ENCODE assay signal across 12 cellular contexts in the genomic region with DNA sequence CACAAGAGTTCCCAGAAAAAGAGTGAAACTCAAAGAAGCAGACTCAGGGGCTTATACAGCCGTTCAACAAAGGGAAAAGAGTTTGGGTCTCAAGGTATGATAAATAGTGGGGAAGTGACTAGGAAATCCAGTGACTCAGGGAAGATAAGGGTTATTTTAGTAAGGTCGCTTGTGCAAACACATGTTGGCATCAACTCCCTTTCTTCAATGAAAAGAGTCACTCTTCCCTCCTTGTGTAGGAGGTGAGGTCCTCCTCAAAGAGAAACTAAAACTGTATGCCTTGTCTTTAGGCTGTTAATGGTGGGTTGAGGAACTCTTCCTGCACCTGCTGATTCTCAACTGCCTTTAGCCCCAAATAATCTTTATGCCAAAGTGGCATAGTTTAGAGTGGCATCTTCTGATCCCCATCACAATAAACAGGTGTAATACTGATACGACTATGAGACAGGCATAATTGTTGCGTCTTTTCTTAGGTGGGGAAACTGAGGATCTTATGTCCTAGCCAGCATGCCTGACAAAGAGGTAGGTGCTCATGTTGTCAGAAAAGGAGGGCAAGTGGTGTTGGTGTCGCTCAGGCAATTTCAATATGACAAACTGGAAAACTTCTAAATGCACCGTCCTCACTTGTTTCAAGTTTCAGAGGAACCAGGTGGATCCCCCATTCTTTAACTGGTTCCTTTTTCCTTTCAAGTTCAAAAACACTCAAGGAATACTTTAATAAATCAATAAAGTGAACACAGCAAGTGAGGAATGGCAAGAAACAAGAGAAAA.
DNase-seq lines count a peak whose midpoint lies in the region; ATAC-seq and TF ChIP-seq lines count a peak whose summit lies in the region.
"Had no signal": no experiment of that assay in that cellular context is flagged by ENCODE, and none has a peak within 500 bp of the region (broad histone marks: within the 10 kb centered on the region; RNA-seq: fewer than 3 reads in every experiment).

No MANE protein-coding gene starts in this region.

- peak overlapping the region; percentile 94 for H3K27ac Mint-ChIP-seq in activated CD4-positive, alpha-beta T cell treated with anti-CD3 and anti-CD28 coated beads for 36 hours
- H3K27ac Mint-ChIP-seq in T-helper 1 cell treated with Interleukin-12 subunit alpha and Interleukin-12 subunit beta and Interleukin-4 antibody, amounts not matched to agents 30 μg/mL and 1 μg/mL, for 36 hours: peak overlapping the region; percentile 88
- H3K27ac Mint-ChIP-seq in osteocyte (ENCODE audit: unreplicated experiment): no peak overlapping the region

- POLR2A ChIA-PET in activated CD4-positive, alpha-beta T cell treated with anti-CD3 and anti-CD28 coated beads for 36 hours (lab: Charles Lee): no interaction called here

- TF ChIP-seq POLR2A in gastrocnemius medialis (IDR thresholded peaks at IDR 0.05): no peak

- intact Hi-C loops in activated CD4-positive, alpha-beta T cell treated with anti-CD3 and anti-CD28 coated beads for 36 hours (cut with DNase I, micrococcal nuclease): loop anchor here (1.0 to 5.0 kb wide), 15 partner anchors 8 to 536 kb away; no protein-coding TSS in a partner anchor
- intact Hi-C loops in gastrocnemius medialis (cut with DNase I; ENCODE audit: low total_unique reads): no loop called here

- H3K27ac ChIP-seq in gastrocnemius medialis: no peak overlapping the region
- H3K27ac ChIP-seq: colonic mucosa, VCaP had no signal

- H3K27me3 Mint-ChIP-seq in activated CD4-positive, alpha-beta T cell treated with anti-CD3 and anti-CD28 coated beads for 36 hours: peaks cover 3% of the 10 kb centered on the region
- no peaks in the 10 kb centered on the region for H3K27me3 Mint-ChIP-seq in T-helper 1 cell treated with Interleukin-12 subunit alpha and Interleukin-12 subunit beta and Interleukin-4 antibody, amounts not matched to agents 30 μg/mL and 1 μg/mL, for 36 hours (ENCODE audit: low read depth)
- H3K27me3 Mint-ChIP-seq in osteocyte (ENCODE audit: unreplicated experiment): peaks cover 33% of the 10 kb centered on the region

- peaks cover 40% of the 10 kb centered on the region for H3K4me1 Mint-ChIP-seq in activated CD4-positive, alpha-beta T cell treated with anti-CD3 and anti-CD28 coated beads for 36 hours
- peaks cover 19% of the 10 kb centered on the region for H3K4me1 Mint-ChIP-seq in T-helper 1 cell treated with Interleukin-12 subunit alpha and Interleukin-12 subunit beta and Interleukin-4 antibody, amounts not matched to agents 30 μg/mL and 1 μg/mL, for 36 hours (ENCODE audit: low read depth)
- H3K4me1 Mint-ChIP-seq in osteocyte (ENCODE audit: unreplicated experiment): no peaks in the 10 kb centered on the region

- H3K4me3 ChIP-seq in fibroblast of pulmonary artery (replicated peaks; ENCODE audit: low read depth, low read length): no peak overlapping the region
- H3K4me3 ChIP-seq in MG63: no peak overlapping the region
- no peak overlapping the region for H3K4me3 ChIP-seq in gastrocnemius medialis
- H3K4me3 ChIP-seq: colonic mucosa had no signal

- H3K9me3 ChIP-seq in MG63 (no peaks in the 10 kb centered on the region; the same call in 1 of the 2 replicates), gastrocnemius medialis (no peaks in the 10 kb centered on the region)
- H3K9me3 ChIP-seq: colonic mucosa had no signal

- no peak for TF ChIP-seq CTCF in GM20000 (IDR thresholded peaks at IDR 0.05; ENCODE audit: extremely low read depth, missing control alignments)
- TF ChIP-seq CTCF in fibroblast of pulmonary artery (IDR thresholded peaks at IDR 0.05; ENCODE audit: low read length, missing control alignments): no peak
- no peak for TF ChIP-seq CTCF in osteocyte (IDR thresholded peaks at IDR 0.05)
- TF ChIP-seq CTCF in gastrocnemius medialis (IDR thresholded peaks at IDR 0.05 in 4 of 5, conservative IDR thresholded peaks at IDR 0.05 in 1 of 5): no peak

- H3K4me1 ChIP-seq in gastrocnemius medialis: no peaks in the 10 kb centered on the region
- H3K4me1 ChIP-seq: colonic mucosa had no signal

- peak overlapping the region; percentile 59 for H3K4me3 Mint-ChIP-seq in activated CD4-positive, alpha-beta T cell treated with anti-CD3 and anti-CD28 coated beads for 36 hours
- peak overlapping the region; percentile 17 for H3K4me3 Mint-ChIP-seq in T-helper 1 cell treated with Interleukin-12 subunit alpha and Interleukin-12 subunit beta and Interleukin-4 antibody, amounts not matched to agents 30 μg/mL and 1 μg/mL, for 36 hours
- H3K4me3 Mint-ChIP-seq in osteocyte (ENCODE audit: unreplicated experiment): no peak overlapping the region
- H3K4me3 Mint-ChIP-seq: activated naive CD8-positive, alpha-beta T cell treated with anti-CD3 and anti-CD28 coated beads, Interleukin-2, amount 10 ng/mL, durations not matched to agents 7 days and 5 days had no signal

- no peaks in the 10 kb centered on the region; the same call in 1 of the 2 replicates for H3K36me3 ChIP-seq in MG63
- no peaks in the 10 kb centered on the region for H3K36me3 ChIP-seq in gastrocnemius medialis
- H3K36me3 ChIP-seq: colonic mucosa had no signal

- CTCF ChIA-PET in activated CD4-positive, alpha-beta T cell treated with anti-CD3 and anti-CD28 coated beads for 36 hours (lab: Charles Lee): interaction anchor here (0.6 to 0.8 kb wide), 2 partner anchors 467 to 766 kb away, joined by 3 to 4 read pairs; no protein-coding TSS in a partner anchor

- no peaks in the 10 kb centered on the region for H3K27me3 ChIP-seq in MG63
- no peaks in the 10 kb centered on the region for H3K27me3 ChIP-seq in gastrocnemius medialis
- H3K27me3 ChIP-seq: colonic mucosa had no signal

- ATAC-seq in activated CD4-positive, alpha-beta T cell treated with anti-CD3 and anti-CD28 coated beads for 36 hours: peak; percentile 83
- no peak for ATAC-seq in gastrocnemius medialis

- H3K36me3 Mint-ChIP-seq in activated CD4-positive, alpha-beta T cell treated with anti-CD3 and anti-CD28 coated beads for 36 hours (ENCODE audit: low read depth): no peaks in the 10 kb centered on the region
- no peaks in the 10 kb centered on the region for H3K36me3 Mint-ChIP-seq in T-helper 1 cell treated with Interleukin-12 subunit alpha and Interleukin-12 subunit beta and Interleukin-4 antibody, amounts not matched to agents 30 μg/mL and 1 μg/mL, for 36 hours (ENCODE audit: low read depth)
- H3K36me3 Mint-ChIP-seq in osteocyte (ENCODE audit: unreplicated experiment): peaks cover 3% of the 10 kb centered on the region
- H3K36me3 Mint-ChIP-seq: activated naive CD8-positive, alpha-beta T cell treated with anti-CD3 and anti-CD28 coated beads, Interleukin-2, amount 10 ng/mL, durations not matched to agents 7 days and 5 days had no signal

- H3K9me3 Mint-ChIP-seq in activated CD4-positive, alpha-beta T cell treated with anti-CD3 and anti-CD28 coated beads for 36 hours (ENCODE audit: low read depth): peaks cover 3% of the 10 kb centered on the region
- peaks cover 8% of the 10 kb centered on the region for H3K9me3 Mint-ChIP-seq in T-helper 1 cell treated with Interleukin-12 subunit alpha and Interleukin-12 subunit beta and Interleukin-4 antibody, amounts not matched to agents 30 μg/mL and 1 μg/mL, for 36 hours
- H3K9me3 Mint-ChIP-seq in osteocyte (ENCODE audit: unreplicated experiment): peaks cover 4% of the 10 kb centered on the region

- peak; percentile 35 for DNase-seq in activated CD4-positive, alpha-beta T cell treated with anti-CD3 and anti-CD28 coated beads for 36 hours
- no peak for DNase-seq in activated CD4-positive, alpha-beta T cell treated with anti-CD3 and anti-CD28 coated beads for 4 hours
- peak; percentile 13 for DNase-seq in GM20000 (ENCODE audit: low spot score)
- peak; percentile 53 for DNase-seq in fibroblast of pulmonary artery (ENCODE audit: low read depth)
- DNase-seq in MG63: no peak
- DNase-seq in osteocyte (ENCODE audit: extremely low spot score, unreplicated experiment): no peak
- DNase-seq in gastrocnemius medialis: no peak
- DNase-seq: activated naive CD8-positive, alpha-beta T cell treated with anti-CD3 and anti-CD28 coated beads, Interleukin-2, amount 10 ng/mL, durations not matched to agents 7 days and 5 days; colonic mucosa; DMS153 had no signal

- in situ Hi-C loops in gastrocnemius medialis (cut with MboI; ENCODE audit: low sequenced_read_pairs in 4 of 4): no loop called here

Comparison
In these comparisons a context has a peak if more than half of its experiments do, and no peak if none do; other contexts are left out.
1. DNase-seq: peak in activated CD4-positive, alpha-beta T cell treated with anti-CD3 and anti-CD28 coated beads for 36 hours (single experiment), GM20000 (single experiment) and fibroblast of pulmonary artery (single experiment); none in activated CD4-positive, alpha-beta T cell treated with anti-CD3 and anti-CD28 coated beads for 4 hours (0 of 2), MG63 (single experiment), osteocyte (single experiment) and gastrocnemius medialis (0 of 2).